ENCODE assay signal across 8 cellular contexts in the genomic region with DNA sequence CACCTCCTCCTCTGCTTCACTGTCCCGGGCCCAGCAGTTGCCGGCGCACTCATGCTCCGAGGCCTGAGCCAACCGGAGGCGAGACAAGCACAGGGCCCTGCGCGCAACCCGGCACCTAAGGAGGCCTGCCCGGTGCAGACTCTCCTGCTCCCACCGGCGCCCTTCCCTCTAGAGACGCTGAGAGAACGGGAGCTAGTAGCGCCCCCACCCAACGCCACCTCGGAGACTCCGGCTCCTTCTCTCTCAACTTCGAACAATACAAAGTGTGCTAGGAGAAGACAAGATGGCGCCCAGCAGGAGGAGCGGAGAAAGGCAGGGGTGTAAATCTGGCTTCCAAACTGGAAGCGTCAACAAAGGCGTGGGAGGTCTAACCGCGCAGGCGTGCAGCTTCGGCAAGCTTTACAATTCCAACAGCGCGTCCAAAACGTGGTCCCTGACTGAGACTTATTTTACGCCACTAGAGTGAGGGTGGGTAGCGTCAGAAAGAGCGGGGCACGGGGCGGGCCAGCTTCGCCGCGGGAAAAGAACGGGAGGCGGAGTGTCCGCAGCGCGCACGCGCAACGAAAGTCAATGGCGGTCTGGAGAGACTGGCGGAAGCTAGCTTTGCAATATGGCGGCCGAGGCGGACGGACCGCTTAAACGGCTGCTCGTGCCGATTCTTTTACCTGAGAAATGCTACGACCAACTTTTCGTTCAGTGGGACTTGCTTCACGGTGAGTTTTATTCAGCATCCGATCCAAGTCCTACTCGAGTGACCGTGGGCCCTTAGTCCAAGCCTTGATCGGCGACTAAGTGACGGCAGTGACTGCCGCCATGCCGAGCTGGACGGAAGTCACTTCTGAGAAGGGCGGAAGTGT. TPM values are rescaled to one million over a fixed set of nuclear protein-coding genes. Genes with fewer than 3 reads are reported as not detected.
DNase-seq lines count a peak whose midpoint lies in the region; ATAC-seq and TF ChIP-seq lines count a peak whose summit lies in the region.

A gene (plus strand): TSS at position 600 of the 857 bp plus-strand sequence. CDS start 11 bp downstream, at position 611.

- H3K9ac ChIP-seq in parathyroid adenoma: peak within 1 kb of the TSS; percentile 16

- H3K9me3 ChIP-seq in parathyroid adenoma (ENCODE audit: control insufficient read depth, low read length) (no peaks in the 10 kb centered on the region), tibial nerve (no peaks in the 10 kb centered on the region)

- no peaks in the 10 kb centered on the region for H3K27me3 Mint-ChIP-seq in activated naive CD8-positive, alpha-beta T cell treated with anti-CD3 and anti-CD28 coated beads, Interleukin-2, amount 50 U/mL, for 24 hours

- TF ChIP-seq POLR2A in tibial nerve (IDR thresholded peaks at IDR 0.05): peak in 1 of 2 donors; percentile 73

- peaks cover 69% of the 10 kb centered on the region for H3K4me1 Mint-ChIP-seq in activated naive CD8-positive, alpha-beta T cell treated with anti-CD3 and anti-CD28 coated beads, Interleukin-2, amount 50 U/mL, for 24 hours

- H3K27ac Mint-ChIP-seq in activated naive CD8-positive, alpha-beta T cell treated with anti-CD3 and anti-CD28 coated beads, Interleukin-2, amount 50 U/mL, for 24 hours: peak within 1 kb of the TSS; percentile 100

- peak within 1 kb of the TSS; percentile 100 for H3K4me2 ChIP-seq in parathyroid adenoma (ENCODE audit: low read length)

- peak within 1 kb of the TSS; percentile 96 for H3K4me3 Mint-ChIP-seq in activated naive CD8-positive, alpha-beta T cell treated with anti-CD3 and anti-CD28 coated beads, Interleukin-2, amount 50 U/mL, for 24 hours

- ATAC-seq in HG02642 (IDR thresholded peaks at IDR 0.05; ENCODE audit: poor library complexity, unreplicated experiment) (peak; percentile 76), Right ventricle myocardium superior (ENCODE audit: poor library complexity) (peak; percentile 92)
- ATAC-seq in activated naive CD8-positive, alpha-beta T cell treated with anti-CD3 and anti-CD28 coated beads, Interleukin-2, amount 50 U/mL, for 24 hours: peak; percentile 59

- H3K27me3 ChIP-seq in parathyroid adenoma (ENCODE audit: control insufficient read depth, insufficient read depth, low read length) (no peaks in the 10 kb centered on the region), tibial nerve (no peaks in the 10 kb centered on the region)

- H3K4me1 ChIP-seq in parathyroid adenoma: peaks cover 16% of the 10 kb centered on the region
- H3K4me1 ChIP-seq in tibial nerve: peaks cover 0 to 76% (median 47%) of the 10 kb centered on the region in 4 donors

- H3K79me2 ChIP-seq in parathyroid adenoma: peaks cover 16% of the 10 kb centered on the region

- DNase-seq in GM10266 (ENCODE audit: extremely low spot score) (peak; percentile 94), NCI-H1417 treated with DMSO at 0.1 percent for 48 hours (lab: John Stamatoyannopoulos, UW) (peak; percentile 87), SW480 (ENCODE audit: low spot score) (peak; percentile 97), Right ventricle myocardium superior (peak; percentile 98), tibial nerve (ENCODE audit: low spot score in 2 of 2) (peak; percentile 90)
- peak; percentile 96 for DNase-seq in activated naive CD8-positive, alpha-beta T cell treated with anti-CD3 and anti-CD28 coated beads, Interleukin-2, amount 50 U/mL, for 24 hours

- H3K4me3 ChIP-seq in parathyroid adenoma (ENCODE audit: low read depth, low read length): peak within 1 kb of the TSS; percentile 97
- peak within 1 kb of the TSS; percentile 51 to 85 (median 56) for H3K4me3 ChIP-seq in tibial nerve

- TF ChIP-seq EP300 in tibial nerve (IDR thresholded peaks at IDR 0.05): peak in 1 of 2 donors; percentile 93

- H3K9me3 Mint-ChIP-seq in activated naive CD8-positive, alpha-beta T cell treated with anti-CD3 and anti-CD28 coated beads, Interleukin-2, amount 50 U/mL, for 24 hours: no peaks in the 10 kb centered on the region

- intact Hi-C loops in Right ventricle myocardium superior (cut with DNase I): loop anchor here (5.0 kb wide), 1 partner anchor 141 kb away; no protein-coding TSS in a partner anchor

- H3K36me3 Mint-ChIP-seq in activated naive CD8-positive, alpha-beta T cell treated with anti-CD3 and anti-CD28 coated beads, Interleukin-2, amount 50 U/mL, for 24 hours (ENCODE audit: low read depth): peaks cover 31% of the 10 kb centered on the region

- peak within 1 kb of the TSS; percentile 96 for H3K27ac ChIP-seq in parathyroid adenoma
- peak within 1 kb of the TSS; percentile 93 to 97 (median 96) for H3K27ac ChIP-seq in tibial nerve

- TF ChIP-seq CTCF in GM10266 (IDR thresholded peaks at IDR 0.05; ENCODE audit: control insufficient read depth, insufficient read depth, low read depth, missing control alignments) (no peak), parathyroid adenoma (IDR thresholded peaks at IDR 0.05) (no peak), tibial nerve (IDR thresholded peaks at IDR 0.05) (peak in 2 of 5 experiments; percentile 9 to 51)

- WGBS in tibial nerve, 2 donors: 13 to 15% methylated on average over 56 to 69 of the region's 69 CpGs

- H2AFZ ChIP-seq in parathyroid adenoma: peak within 1 kb of the TSS; percentile 90

- H3K36me3 ChIP-seq in parathyroid adenoma (ENCODE audit: control insufficient read depth, insufficient read depth, low read length): no peaks in the 10 kb centered on the region
- H3K36me3 ChIP-seq in tibial nerve: peaks cover 0 to 46% (median 4%) of the 10 kb centered on the region in 3 donors

RNA-seq across cellular contexts. Expression of the gene that starts here (rescaled TPM):
- total RNA-seq in Right ventricle myocardium superior (25.9 TPM), tibial nerve (100 to 1,000 TPM in 1 of 4 donors, 10 to 100 TPM in 3; 58.3 to 102 (median 66.2) TPM)

Comparison
In these comparisons a context has a peak if more than half of its experiments do, and no peak if none do; other contexts are left out.
1. Peak in every context shown above with its lines: DNase-seq, ATAC-seq, H3K4me3 ChIP-seq and H3K27ac ChIP-seq.